ENCODE assay signal across 8 cellular contexts in the genomic region with DNA sequence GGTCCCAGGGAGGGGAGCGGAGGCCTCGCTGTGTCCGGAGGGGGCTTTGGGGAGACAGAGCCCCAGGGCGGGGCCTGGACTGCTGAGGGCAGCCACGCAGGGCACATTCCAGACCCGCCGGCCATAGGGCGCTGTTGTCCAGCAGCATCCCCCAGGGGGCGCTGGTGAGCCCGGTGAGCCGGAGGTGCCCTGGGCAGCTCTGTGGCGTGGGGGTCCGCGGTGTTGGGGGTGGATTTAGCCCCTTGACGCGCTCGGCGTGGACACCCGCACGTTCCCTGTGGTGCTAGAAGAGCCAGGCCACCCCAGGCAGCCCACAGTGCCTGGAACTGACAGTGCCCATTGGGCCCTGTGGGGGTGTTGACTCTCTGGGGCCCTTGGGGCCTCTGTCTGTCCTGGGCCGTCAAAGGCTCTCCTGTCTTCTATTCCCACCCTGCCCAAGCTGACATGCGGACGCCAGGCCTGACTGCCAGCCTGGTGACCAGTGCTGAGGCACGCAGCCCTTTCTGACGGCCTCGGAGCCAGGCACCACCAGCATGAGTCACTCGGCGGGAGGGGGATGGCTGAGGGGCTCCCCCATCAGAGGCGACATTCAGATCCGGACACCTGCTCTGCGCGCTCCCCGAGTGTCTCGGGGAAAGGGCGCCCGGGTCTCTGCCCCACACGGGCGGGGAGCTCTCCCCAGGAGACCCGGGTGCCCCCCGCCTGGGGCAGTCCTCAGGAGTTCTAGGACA. TPM values are rescaled to one million over a fixed set of nuclear protein-coding genes. Genes with fewer than 3 reads are reported as not detected.
A peak's percentile ranks its signal among the peaks of the same experiment; 100 is the strongest.
DNase-seq lines count a peak whose midpoint lies in the region; ATAC-seq and TF ChIP-seq lines count a peak whose summit lies in the region.

No MANE protein-coding gene starts in this region.

- no peak overlapping the region for H3K4me3 ChIP-seq in NB4 (ENCODE audit: low read depth, low read length)
- H3K4me3 ChIP-seq in adrenal gland = no peak overlapping the region

- no peak overlapping the region for H3K27ac ChIP-seq in CD4-positive, alpha-beta T cell (ENCODE audit: low read depth, low read length)
- H3K27ac ChIP-seq in adrenal gland = no peak overlapping the region

- peak; percentile 79 for TF ChIP-seq CTCF in CD4-positive, alpha-beta T cell (IDR thresholded peaks at IDR 0.05)
- TF ChIP-seq CTCF in NB4 (IDR thresholded peaks at IDR 0.05; ENCODE audit: low read depth, low read length) (peak; percentile 75), adrenal gland (IDR thresholded peaks at IDR 0.05) (peak; percentile 36 to 66 (median 51))

- WGBS in adrenal gland, 4 donors = 46 to 70% (median 57%) methylated on average over 3 to 40 of the region's 40 CpGs

- ATAC-seq in CD4-positive, alpha-beta T cell (ENCODE audit: poor library complexity) = no peak
- ATAC-seq in GM18502 (IDR thresholded peaks at IDR 0.05; ENCODE audit: poor library complexity, unreplicated experiment) = no peak
- no peak for ATAC-seq in GM19452 (IDR thresholded peaks at IDR 0.05; ENCODE audit: unreplicated experiment)

- no peaks in the 10 kb centered on the region for H3K9me3 Mint-ChIP-seq in CD4-positive, alpha-beta T cell

- no peaks in the 10 kb centered on the region for H3K9me3 ChIP-seq in CD4-positive, alpha-beta T cell (ENCODE audit: control insufficient read depth, low read length)
- H3K9me3 ChIP-seq in adrenal gland (replicated peaks in 1 of 3) = no peaks in the 10 kb centered on the region

- H3K4me1 Mint-ChIP-seq in CD4-positive, alpha-beta T cell (ENCODE audit: low read depth) = peaks cover 9% of the 10 kb centered on the region

- no peaks in the 10 kb centered on the region for H3K36me3 ChIP-seq in adrenal gland (replicated peaks in 1 of 2)

- peaks cover 6% of the 10 kb centered on the region for H3K27me3 Mint-ChIP-seq in CD4-positive, alpha-beta T cell

- peaks cover 0 to 26% of the 10 kb centered on the region in 2 donors for H3K4me1 ChIP-seq in adrenal gland (replicated peaks in 1 of 2)

- no peak overlapping the region for H3K27ac Mint-ChIP-seq in CD4-positive, alpha-beta T cell

- peak in 6 of 10 experiments; percentile 26 to 56 (median 32) for DNase-seq in CD4-positive, alpha-beta T cell
- DNase-seq in NB4 (ENCODE audit: low read depth) (peak; percentile 27), adrenal gland (peak in 3 of 7 donors; percentile 25 to 51 (median 41)), iPS-NIHi7 (ENCODE audit: extremely low spot score) (peak; percentile 84), NCI-H446 (lab: John Stamatoyannopoulos, UW) (no peak)
- DNase-seq in stimulated activated CD4-positive, alpha-beta T cell treated with anti-CD3 and anti-CD28 coated beads, Interleukin-4, amount 100 ng/mL, for 1 hour = peak; percentile 57

- H3K4me3 Mint-ChIP-seq in CD4-positive, alpha-beta T cell = no peak overlapping the region

- intact Hi-C loops in CD4-positive, alpha-beta T cell (cut with DNase I, micrococcal nuclease) = no loop called here
- intact Hi-C loops in adrenal gland (cut with DNase I) = no loop called here

- H3K36me3 Mint-ChIP-seq in CD4-positive, alpha-beta T cell (ENCODE audit: low read depth) = peaks cover 21% of the 10 kb centered on the region

- POLR2A ChIA-PET in CD4-positive, alpha-beta T cell (lab: Charles Lee) = interaction anchor here (1.0 kb wide), 1 partner anchor 471 kb away, joined by 3 read pairs; no protein-coding TSS in a partner anchor

- CTCF ChIA-PET in CD4-positive, alpha-beta T cell (lab: Charles Lee) = interaction anchor here (0.7 to 2.1 kb wide), 4 partner anchors 13 to 235 kb away, joined by 3 to 7 read pairs (median 4); no protein-coding TSS in a partner anchor

- no peaks in the 10 kb centered on the region for H3K27me3 ChIP-seq in CD4-positive, alpha-beta T cell (ENCODE audit: control insufficient read depth, insufficient read depth, low read length)
- H3K27me3 ChIP-seq in adrenal gland = no peaks in the 10 kb centered on the region

- TF ChIP-seq POLR2A in NB4 (IDR thresholded peaks at IDR 0.05; ENCODE audit: extremely low read depth, insufficient read length) (no peak), adrenal gland (IDR thresholded peaks at IDR 0.05) (no peak)

RNA-seq across cellular contexts. Expression of a gene that starts 23.9 kb away (rescaled TPM):
- total RNA-seq in CD4-positive, alpha-beta T cell = 1 to 10 TPM; 8.2 to 8.5 TPM
- 1 to 10 TPM in 7 of 8 donors, under 1 TPM in 1; 0.52 to 9.1 (median 2.0) TPM for total RNA-seq in adrenal gland
- polyA plus RNA-seq in adrenal gland = 1 to 10 TPM in 2 of 3 donors, under 1 TPM in 1; 0.94 to 4.0 (median 3.1) TPM

RNA-seq across cellular contexts. Expression of a gene that starts 57.1 kb away (rescaled TPM):
- total RNA-seq in CD4-positive, alpha-beta T cell = 1 to 10 TPM; 7.6 to 8.0 TPM
- total RNA-seq in adrenal gland = 1 to 10 TPM in 7 of 8 donors, under 1 TPM in 1; 0.36 to 7.8 (median 2.9) TPM
- polyA plus RNA-seq in adrenal gland = 1 to 10 TPM in 2 of 3 donors, under 1 TPM in 1; 0.88 to 5.9 (median 2.1) TPM

Comparison
In these comparisons a context has a peak if more than half of its experiments do, and no peak if none do; other contexts are left out.
1. DNase-seq: peak in CD4-positive, alpha-beta T cell (6 of 10), NB4 (single experiment), iPS-NIHi7 (single experiment) and stimulated activated CD4-positive, alpha-beta T cell treated with anti-CD3 and anti-CD28 coated beads, Interleukin-4, amount 100 ng/mL, for 1 hour (single experiment); none in NCI-H446 (0 of 2).
2. Peak in every context shown above with its lines, with median percentiles within 50 percentile points of each other: CTCF ChIP-seq.